ENCODE assay signal across 7 cellular contexts in the genomic region with DNA sequence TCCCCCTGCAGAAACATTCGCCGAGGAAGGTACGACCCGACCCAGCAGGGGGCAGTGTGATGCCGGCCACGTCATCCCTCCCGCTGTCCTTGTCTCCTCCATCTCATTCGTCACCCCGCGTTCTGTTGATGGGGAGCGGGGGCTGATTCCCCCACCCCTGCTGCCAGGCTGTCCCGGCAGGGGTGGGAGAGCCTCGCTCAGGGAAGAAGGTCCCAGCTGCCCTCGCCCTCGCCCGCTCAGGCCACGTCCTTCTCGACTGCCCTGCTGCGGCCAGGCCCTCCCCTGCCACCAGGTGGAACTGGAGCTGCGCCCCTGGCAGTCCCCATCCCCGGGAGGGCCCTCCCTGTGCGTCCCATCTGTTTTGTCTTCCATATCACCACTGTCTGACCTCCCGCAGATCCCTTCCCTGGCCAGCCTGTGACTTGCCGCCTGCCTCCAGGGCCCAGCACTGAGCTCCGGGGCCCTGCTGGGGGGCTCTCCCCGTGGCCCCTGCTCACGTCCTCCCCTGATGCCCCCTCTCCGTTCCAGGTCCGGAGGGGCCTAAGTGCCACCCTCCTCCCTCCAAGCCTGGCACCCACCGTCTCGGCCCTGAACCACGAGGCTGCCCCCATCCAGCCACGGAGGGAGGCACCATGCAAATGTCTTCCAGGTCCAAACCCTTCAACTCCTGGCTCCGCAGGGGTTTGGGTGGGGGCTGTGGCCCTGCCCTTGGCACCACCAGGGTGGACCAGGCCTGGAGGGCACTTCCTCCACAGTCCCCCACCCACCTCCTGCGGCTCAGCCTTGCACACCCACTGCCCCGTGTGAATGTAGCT.
DNase-seq lines count a peak whose midpoint lies in the region; ATAC-seq and TF ChIP-seq lines count a peak whose summit lies in the region.

No MANE protein-coding gene starts in this region.

- TF ChIP-seq CTCF in GM13977 (IDR thresholded peaks at IDR 0.05; ENCODE audit: extremely low read depth, insufficient read depth, missing control alignments) (peak; percentile 86), VCaP (conservative IDR thresholded peaks at IDR 0.05) (peak; percentile 97)

- H3K4me3 ChIP-seq in iPS-20b (ENCODE audit: low read length) (peak overlapping the region; percentile 48; the same call in 1 of the 2 replicates), skin epidermis (peak overlapping the region in 4 of 7 experiments; percentile 11 to 22 (median 16))

- in situ Hi-C loops in GM13977 (cut with MboI; ENCODE audit: low pct_unique_long_range_greater_than_20kb, low sequenced_read_pairs, unreplicated experiment), result loop anchor here (10.0 kb wide), 1 partner anchor 85 kb away; no protein-coding TSS in a partner anchor

- H3K4me1 ChIP-seq in iPS-20b (ENCODE audit: insufficient read depth, low read length), result peaks cover 19% of the 10 kb centered on the region

- H3K9ac ChIP-seq in iPS-20b (ENCODE audit: low read depth, low read length), result peak overlapping the region; percentile 3; the same call in 1 of the 2 replicates

- peak; percentile 87 for DNase-seq in GM13977 (ENCODE audit: low spot score)
- peak; percentile 33 for DNase-seq in NCI-H2029 treated with DMSO at 0.1 percent for 48 hours (lab: John Stamatoyannopoulos, UW)
- peak; percentile 57 for DNase-seq in brain pericyte (ENCODE audit: low read depth, low spot score)

- no peak overlapping the region; the same call in 1 of the 2 replicates for H3K27ac ChIP-seq in VCaP
- no peak overlapping the region for H3K27ac ChIP-seq in iPS-20b (ENCODE audit: low read length)
- peak overlapping the region in 2 of 21 experiments; percentile 16 to 18 for H3K27ac ChIP-seq in skin epidermis

- no peaks in the 10 kb centered on the region for H3K36me3 ChIP-seq in iPS-20b (ENCODE audit: insufficient read depth, low read depth, low read length)

- H3K9me3 ChIP-seq in iPS-20b (ENCODE audit: insufficient read depth, low read depth, low read length), result no peaks in the 10 kb centered on the region

- ATAC-seq in HG03095 (IDR thresholded peaks at IDR 0.05; ENCODE audit: unreplicated experiment), result no peak

- peaks cover 23% of the 10 kb centered on the region for H3K27me3 ChIP-seq in iPS-20b (ENCODE audit: insufficient read depth, low read length)

Comparison
In these comparisons a context has a peak if more than half of its experiments do, and no peak if none do; other contexts are left out.
1. DNase-seq: peak in every context shown above with its lines; median percentile 87 in GM13977; 57 in brain pericyte; 33 in NCI-H2029 treated with DMSO at 0.1 percent for 48 hours.